8 cellular contexts compared by ENCODE assay signal in the genomic region with DNA sequence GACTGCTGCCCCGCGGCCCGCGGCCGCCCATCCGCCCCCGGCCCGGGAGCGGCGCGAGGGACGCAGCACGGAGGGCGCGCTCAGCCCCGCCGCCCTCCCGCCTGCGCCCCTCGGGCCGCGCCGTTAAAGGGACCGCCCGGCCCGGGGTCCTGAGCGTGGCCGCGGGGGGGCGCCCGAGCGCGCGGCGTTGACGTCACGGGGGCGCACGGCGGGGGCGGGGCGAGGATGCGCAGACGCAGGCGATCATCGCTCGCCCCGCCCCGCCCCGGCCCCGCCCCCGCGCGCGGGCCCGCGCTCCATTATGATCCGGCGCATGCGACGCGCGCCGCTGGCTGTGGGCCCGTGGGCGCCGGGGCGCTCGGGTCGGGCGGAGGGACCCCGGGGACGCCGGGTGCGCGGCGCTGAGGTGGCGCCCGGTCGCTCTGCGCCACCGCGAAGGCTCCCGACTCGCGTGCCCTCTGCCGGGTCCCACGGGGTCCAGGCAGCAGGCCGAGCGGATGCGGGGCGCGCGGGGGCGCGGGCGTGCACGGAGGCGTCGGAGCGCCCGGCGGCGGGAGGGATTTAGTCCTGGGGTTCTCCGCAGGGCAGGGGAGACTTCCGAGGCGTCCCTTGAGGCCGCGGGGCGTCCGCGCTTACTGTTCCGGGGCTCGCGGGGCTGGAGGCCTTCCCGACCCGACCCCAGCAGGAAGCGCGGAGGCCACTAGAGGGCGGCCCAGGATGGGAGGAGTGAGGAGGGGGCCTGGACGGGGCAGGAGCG. TPM values are rescaled to one million over a fixed set of nuclear protein-coding genes. Genes with fewer than 3 reads are reported as not detected.
DNase-seq lines count a peak whose midpoint lies in the region; ATAC-seq and TF ChIP-seq lines count a peak whose summit lies in the region.

A gene (minus strand): TSS at position 163 of the 757 bp plus-strand sequence. CDS start 353 bp downstream, outside the sequence.

- H3K4me3 ChIP-seq in SK-N-SH (ENCODE audit: low read depth in 2 of 2, low read length in 1 of 2) (peak within 1 kb of the TSS; percentile 67 to 87), cardiac muscle cell (peak within 1 kb of the TSS; percentile 99)

- H3K4me1 ChIP-seq in SK-N-SH (ENCODE audit: control insufficient read depth in 1 of 2, insufficient read depth in 2 of 2, low read depth in 1 of 2, low read length in 1 of 2) = peaks cover 0 to 45% of the 10 kb centered on the region in 2 experiments; a peak in 1 of 4 replicates
- peaks cover 5% of the 10 kb centered on the region for H3K4me1 ChIP-seq in cardiac muscle cell (ENCODE audit: low read depth)

- TF ChIP-seq RAD21 in SK-N-SH (IDR thresholded peaks at IDR 0.05; ENCODE audit: low read length) = peak; percentile 46

- 0% methylated on average over 12 of the region's 122 CpGs for WGBS in SK-N-SH (ENCODE audit: low lambda C conversion rate)

- H3K27me3 Mint-ChIP-seq in activated naive CD8-positive, alpha-beta T cell treated with anti-CD3 and anti-CD28 coated beads, Interleukin-2, amount 50 U/mL, for 24 hours = peaks cover 19% of the 10 kb centered on the region

- H3K9me2 ChIP-seq in SK-N-SH = no peaks in the 10 kb centered on the region

- CTCF ChIA-PET in SK-N-SH (lab: Yijun Ruan, JAX) = interaction anchor here (1.0 to 2.1 kb wide), 6 partner anchors 10 to 49 kb away, joined by 3 to 13 read pairs (median 6); a partner anchor contains a TSS

- peaks cover 25% of the 10 kb centered on the region for H3K4me1 Mint-ChIP-seq in activated naive CD8-positive, alpha-beta T cell treated with anti-CD3 and anti-CD28 coated beads, Interleukin-2, amount 50 U/mL, for 24 hours

- H3K9ac ChIP-seq in SK-N-SH = peak within 1 kb of the TSS; percentile 76; the same call in 1 of the 2 replicates

- H3K4me3 Mint-ChIP-seq in activated naive CD8-positive, alpha-beta T cell treated with anti-CD3 and anti-CD28 coated beads, Interleukin-2, amount 50 U/mL, for 24 hours = peak within 1 kb of the TSS; percentile 77

- no peaks in the 10 kb centered on the region for H3K36me3 Mint-ChIP-seq in activated naive CD8-positive, alpha-beta T cell treated with anti-CD3 and anti-CD28 coated beads, Interleukin-2, amount 50 U/mL, for 24 hours (ENCODE audit: low read depth)

- peak; percentile 47 for ATAC-seq in GM19043 (IDR thresholded peaks at IDR 0.05; ENCODE audit: low read depth, unreplicated experiment)
- peak; percentile 33 for ATAC-seq in HG03469 (IDR thresholded peaks at IDR 0.05; ENCODE audit: unreplicated experiment)
- ATAC-seq in activated naive CD8-positive, alpha-beta T cell treated with anti-CD3 and anti-CD28 coated beads, Interleukin-2, amount 50 U/mL, for 24 hours = peak; percentile 55

- peaks cover 44% of the 10 kb centered on the region for H3K79me2 ChIP-seq in SK-N-SH (ENCODE audit: insufficient read depth)

- no peaks in the 10 kb centered on the region for H3K9me3 Mint-ChIP-seq in activated naive CD8-positive, alpha-beta T cell treated with anti-CD3 and anti-CD28 coated beads, Interleukin-2, amount 50 U/mL, for 24 hours

- no peak within 1 kb of the TSS for H2AFZ ChIP-seq in SK-N-SH (ENCODE audit: low read depth)

- peak within 1 kb of the TSS; percentile 89 for H3K4me2 ChIP-seq in SK-N-SH

- H3K27ac Mint-ChIP-seq in activated naive CD8-positive, alpha-beta T cell treated with anti-CD3 and anti-CD28 coated beads, Interleukin-2, amount 50 U/mL, for 24 hours = peak within 1 kb of the TSS; percentile 31

- peaks cover 34% of the 10 kb centered on the region for H4K20me1 ChIP-seq in SK-N-SH (ENCODE audit: insufficient read depth)

- H3K36me3 ChIP-seq in SK-N-SH (replicated peaks in 1 of 2; ENCODE audit: control insufficient read depth in 1 of 2, insufficient read depth in 2 of 2, low read length in 1 of 2) (no peaks in the 10 kb centered on the region), cardiac muscle cell (no peaks in the 10 kb centered on the region)

- DNase-seq in C1 segment of cervical spinal cord (lab: John Stamatoyannopoulos, UW) (peak in 10 of 14 donors; percentile 26 to 79 (median 54)), SK-N-SH (peak; percentile 98), cardiac muscle cell (ENCODE audit: low read depth in 1 of 2, low spot score in 1 of 2) (peak; percentile 71 to 81), posterior cingulate gyrus (peak in 8 of 10 donors; percentile 41 to 94 (median 50)), ureter (ENCODE audit: low spot score) (no peak)
- DNase-seq in activated naive CD8-positive, alpha-beta T cell treated with anti-CD3 and anti-CD28 coated beads, Interleukin-2, amount 50 U/mL, for 24 hours = peak; percentile 78

- peaks cover 5% of the 10 kb centered on the region for H3F3A ChIP-seq in SK-N-SH (replicated peaks; ENCODE audit: insufficient read depth)

- H3K9me3 ChIP-seq in SK-N-SH = no peaks in the 10 kb centered on the region
- H3K9me3 ChIP-seq in cardiac muscle cell (ENCODE audit: low read depth) = no peaks in the 10 kb centered on the region

- POLR2A ChIA-PET in SK-N-SH (lab: Yijun Ruan, JAX) = no interaction called here

- no peaks in the 10 kb centered on the region for H3K27me3 ChIP-seq in SK-N-SH (ENCODE audit: insufficient read depth)
- H3K27me3 ChIP-seq in cardiac muscle cell = peaks cover 1% of the 10 kb centered on the region

- TF ChIP-seq CTCF in SK-N-SH (IDR thresholded peaks at IDR 0.05) (peak; percentile 55), cardiac muscle cell (IDR thresholded peaks at IDR 0.05; ENCODE audit: low read depth, low read length) (peak; percentile 45)

- no peak for TF ChIP-seq EP300 in SK-N-SH (IDR thresholded peaks at IDR 0.05; ENCODE audit: borderline replicate concordance in 1 of 2, low read depth in 1 of 2, low read length in 1 of 2)

- intact Hi-C loops in posterior cingulate gyrus (cut with DNase I) = loop anchor here (1.0 kb wide), 1 partner anchor 41 kb away; a partner anchor contains a TSS

- peak within 1 kb of the TSS in 1 of 2 experiments; percentile 90; a peak in 2 of 4 replicates for H3K27ac ChIP-seq in SK-N-SH (ENCODE audit: low read depth in 2 of 2, low read length in 1 of 2)
- peak within 1 kb of the TSS; percentile 98 for H3K27ac ChIP-seq in cardiac muscle cell

TF ChIP-seq in SK-N-SH, 30 proteins besides CTCF, POLR2A, EP300 and RAD21:
- TF ChIP-seq MXI1 (IDR thresholded peaks at IDR 0.05; ENCODE audit: low read depth, low read length) (peak; percentile 33; the same call in 1 of the 2 replicates), SMC3 (IDR thresholded peaks at IDR 0.05; ENCODE audit: low read depth, low read length) (0 out of 2 replicates have a peak, but pooled peaks have one; percentile 5)
- TF ChIP-seq, protein P1, sequence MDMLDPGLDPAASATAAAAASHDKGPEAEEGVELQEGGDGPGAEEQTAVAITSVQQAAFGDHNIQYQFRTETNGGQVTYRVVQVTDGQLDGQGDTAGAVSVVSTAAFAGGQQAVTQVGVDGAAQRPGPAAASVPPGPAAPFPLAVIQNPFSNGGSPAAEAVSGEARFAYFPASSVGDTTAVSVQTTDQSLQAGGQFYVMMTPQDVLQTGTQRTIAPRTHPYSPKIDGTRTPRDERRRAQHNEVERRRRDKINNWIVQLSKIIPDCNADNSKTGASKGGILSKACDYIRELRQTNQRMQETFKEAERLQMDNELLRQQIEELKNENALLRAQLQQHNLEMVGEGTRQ (IDR thresholded peaks at IDR 0.05; ENCODE audit: borderline replicate concordance, low read depth, low read length) = no peak

RNA-seq across cellular contexts. Expression of the gene that starts here (rescaled TPM):
- polyA plus RNA-seq in SK-N-SH (2012; rRNA removed) (31.3 and 32.0 TPM in 2 replicates), cardiac muscle cell (29.1 and 49.2 TPM in 2 replicates)
- polyA plus RNA-seq in SK-N-SH (2012; cell fraction: cytosol; rRNA removed) = 7.9 and 13.4 TPM in 2 replicates
- 145 and 194 TPM in 2 replicates for polyA plus RNA-seq in SK-N-SH (2012; cell fraction: nucleus; rRNA removed)
- total RNA-seq in cardiac muscle cell (78.1 and 105 TPM in 2 replicates), ureter (52.8 TPM)
